9 cellular contexts compared by ENCODE assay signal in genomic region chrX:15468036-15468435, GRCh38. TPM values are rescaled to one million over a fixed set of nuclear protein-coding genes. Genes with fewer than 3 reads are reported as not detected.
DNase-seq lines count a peak whose midpoint lies in the region; ATAC-seq and TF ChIP-seq lines count a peak whose summit lies in the region.
"Had no signal": no experiment of that assay in that cellular context is flagged by ENCODE, and none has a peak within 500 bp of the region (broad histone marks: within the 10 kb centered on the region; RNA-seq: fewer than 3 reads in every experiment).

No MANE protein-coding gene starts in this region.

- peak; percentile 27 for TF ChIP-seq CTCF in CD14-positive monocyte (IDR thresholded peaks at IDR 0.05)
- peak; percentile 64 for TF ChIP-seq CTCF in VCaP (conservative IDR thresholded peaks at IDR 0.05)
- peak; percentile 1 to 9 for TF ChIP-seq CTCF in suprapubic skin (IDR thresholded peaks at IDR 0.05)

- H3K27me3 ChIP-seq in right cardiac atrium (ENCODE audit: control insufficient read depth, insufficient read depth) (no peaks in the 10 kb centered on the region), suprapubic skin (no peaks in the 10 kb centered on the region)

- ATAC-seq in right cardiac atrium, result peak; percentile 65 to 67
- no peak for ATAC-seq in activated naive CD8-positive, alpha-beta T cell treated with anti-CD3 and anti-CD28 coated beads, Interleukin-2, amount 50 U/mL, for 24 hours
- no peak for ATAC-seq in HG03520 (IDR thresholded peaks at IDR 0.05; ENCODE audit: unreplicated experiment)

- H3K27me3 Mint-ChIP-seq in CD14-positive monocyte (ENCODE audit: low read depth in 3 of 3), result peaks cover 0 to 32% (median 0%) of the 10 kb centered on the region in 3 donors
- peaks cover 4% of the 10 kb centered on the region for H3K27me3 Mint-ChIP-seq in activated naive CD8-positive, alpha-beta T cell treated with anti-CD3 and anti-CD28 coated beads, Interleukin-2, amount 50 U/mL, for 24 hours
- H3K27me3 Mint-ChIP-seq: central memory CD8-positive, alpha-beta T cell had no signal

- no peak for TF ChIP-seq POLR2A in suprapubic skin (IDR thresholded peaks at IDR 0.05)

- H3K27ac ChIP-seq in VCaP (peak overlapping the region; percentile 95), right cardiac atrium (ENCODE audit: low read length) (peak overlapping the region; percentile 43), suprapubic skin (no peak overlapping the region)

- no peaks in the 10 kb centered on the region for H3K36me3 ChIP-seq in suprapubic skin

- DNase-seq in CD14-positive monocyte (ENCODE audit: low spot score), result peak; percentile 46
- no peak for DNase-seq in right cardiac atrium
- peak in 1 of 2 donors; percentile 71 for DNase-seq in suprapubic skin (ENCODE audit: low spot score in 2 of 2)
- DNase-seq in activated naive CD8-positive, alpha-beta T cell treated with anti-CD3 and anti-CD28 coated beads, Interleukin-2, amount 50 U/mL, for 24 hours, result no peak
- no peak for DNase-seq in GF-D8 (lab: John Stamatoyannopoulos, UW)

- H3K36me3 Mint-ChIP-seq in CD14-positive monocyte, result no peaks in the 10 kb centered on the region
- no peaks in the 10 kb centered on the region for H3K36me3 Mint-ChIP-seq in activated naive CD8-positive, alpha-beta T cell treated with anti-CD3 and anti-CD28 coated beads, Interleukin-2, amount 50 U/mL, for 24 hours (ENCODE audit: low read depth)

- H3K4me3 ChIP-seq in right cardiac atrium (ENCODE audit: low read length), result no peak overlapping the region
- no peak overlapping the region for H3K4me3 ChIP-seq in suprapubic skin

- TF ChIP-seq EP300 in Ishikawa (IDR thresholded peaks at IDR 0.05; ENCODE audit: borderline replicate concordance) (no peak), suprapubic skin (IDR thresholded peaks at IDR 0.05) (no peak)

- H3K9me3 ChIP-seq in right cardiac atrium (ENCODE audit: control insufficient read depth, low read length) (no peaks in the 10 kb centered on the region), suprapubic skin (no peaks in the 10 kb centered on the region)

- TF ChIP-seq RAD21 in Ishikawa (IDR thresholded peaks at IDR 0.05; ENCODE audit: low read depth), result peak; percentile 11; the same call in 1 of the 2 replicates

- 14% methylated on average over 4 of the region's 4 CpGs for WGBS in right cardiac atrium
- WGBS in suprapubic skin, result 10% methylated on average over 4 of the region's 4 CpGs

- intact Hi-C loops in CD14-positive monocyte (cut with micrococcal nuclease), result loop anchor here in 1 of 2 donors (10.0 kb wide), 1 partner anchor 123 kb away; no protein-coding TSS in a partner anchor
- intact Hi-C loops in right cardiac atrium (cut with DNase I), result loop anchor here in 3 of 4 donors (5.0 to 10.0 kb wide), 3 partner anchors 113 to 123 kb away; no protein-coding TSS in a partner anchor

- H3K27ac Mint-ChIP-seq in CD14-positive monocyte, result peak overlapping the region in 1 of 7 donors; percentile 37
- H3K27ac Mint-ChIP-seq in activated naive CD8-positive, alpha-beta T cell treated with anti-CD3 and anti-CD28 coated beads, Interleukin-2, amount 50 U/mL, for 24 hours, result no peak overlapping the region

- H3K4me1 Mint-ChIP-seq in CD14-positive monocyte, result peaks cover 8% of the 10 kb centered on the region
- peaks cover 3% of the 10 kb centered on the region for H3K4me1 Mint-ChIP-seq in activated naive CD8-positive, alpha-beta T cell treated with anti-CD3 and anti-CD28 coated beads, Interleukin-2, amount 50 U/mL, for 24 hours
- H3K4me1 Mint-ChIP-seq: central memory CD8-positive, alpha-beta T cell had no signal

- H3K4me1 ChIP-seq in right cardiac atrium (ENCODE audit: control insufficient read depth, insufficient read depth, low read length) (peaks cover 2% of the 10 kb centered on the region), suprapubic skin (peaks cover 4% of the 10 kb centered on the region)

- H3K4me3 Mint-ChIP-seq in CD14-positive monocyte, result no peak overlapping the region
- H3K4me3 Mint-ChIP-seq in activated naive CD8-positive, alpha-beta T cell treated with anti-CD3 and anti-CD28 coated beads, Interleukin-2, amount 50 U/mL, for 24 hours, result no peak overlapping the region
- H3K4me3 Mint-ChIP-seq: central memory CD8-positive, alpha-beta T cell had no signal

- peaks cover 0 to 2% (median 0%) of the 10 kb centered on the region in 7 donors for H3K9me3 Mint-ChIP-seq in CD14-positive monocyte
- H3K9me3 Mint-ChIP-seq in activated naive CD8-positive, alpha-beta T cell treated with anti-CD3 and anti-CD28 coated beads, Interleukin-2, amount 50 U/mL, for 24 hours, result no peaks in the 10 kb centered on the region
- H3K9me3 Mint-ChIP-seq: central memory CD8-positive, alpha-beta T cell had no signal

TF ChIP-seq in Ishikawa, 13 proteins besides CTCF, POLR2A, EP300 and RAD21:
- TF ChIP-seq CREB1 (IDR thresholded peaks at IDR 0.05; ENCODE audit: low read depth), result no peak
- TF ChIP-seq MAX (IDR thresholded peaks at IDR 0.05), result no peak

RNA-seq across cellular contexts. Expression of gene PIR, which starts 25.1 kb away (rescaled TPM):
- under 1 TPM in 1 of 2 donors, not detected in 1; 0.23 TPM for polyA plus RNA-seq in CD14-positive monocyte
- total RNA-seq in right cardiac atrium, result 10 to 100 TPM; 13.4 to 18.7 (median 14.7) TPM
- polyA plus RNA-seq in right cardiac atrium, result 15.9 TPM
- total RNA-seq in suprapubic skin, result 10 to 100 TPM in 3 of 4 donors, 1 to 10 TPM in 1; 4.4 to 24.4 (median 14.7) TPM

RNA-seq across cellular contexts. Expression of gene BMX, which starts 32.6 kb away (rescaled TPM):
- polyA plus RNA-seq in CD14-positive monocyte (under 1 TPM; 0.22 to 0.26 TPM), right cardiac atrium (4.7 TPM)
- total RNA-seq in right cardiac atrium (10 to 100 TPM in 2 of 4 donors, 1 to 10 TPM in 2; 5.9 to 16.3 (median 9.5) TPM), suprapubic skin (1 to 10 TPM in 3 of 4 donors, under 1 TPM in 1; 0.45 to 1.9 (median 1.5) TPM)

Comparison
In these comparisons a context has a peak if more than half of its experiments do, and no peak if none do; other contexts are left out.
1. CTCF ChIP-seq: peak in every context shown above with its lines; median percentile 64 in VCaP; 27 in CD14-positive monocyte; 5 in suprapubic skin.
2. ATAC-seq: peak in right cardiac atrium (2 of 2); none in activated naive CD8-positive, alpha-beta T cell treated with anti-CD3 and anti-CD28 coated beads, Interleukin-2, amount 50 U/mL, for 24 hours (single experiment) and HG03520 (single experiment).